Comparison of ENCODE assay signal across 1 cellular context in genomic region chr5:54360089-54360488, GRCh38.
TF ChIP-seq lines count a peak whose summit lies in the region.

No MANE protein-coding gene starts in this region.

TF ChIP-seq in WTC11, 78 proteins besides CTCF, POLR2A, EP300 and RAD21 (continued from another document):
- no peak for TF ChIP-seq ZNF425 (CRISPR knock-in tag; conservative IDR thresholded peaks at IDR 0.05)
- no peak for TF ChIP-seq TP53 (CRISPR knock-in tag; IDR thresholded peaks at IDR 0.05)
- TF ChIP-seq CREM (CRISPR knock-in tag; IDR thresholded peaks at IDR 0.05) = no peak
TF ChIP-seq in WTC11: peak in this region for 0.
